ENCODE assay signal across 23 cellular contexts in genomic region chr9:71820516-71820915, GRCh38. TPM values are rescaled to one million over a fixed set of nuclear protein-coding genes. Genes with fewer than 3 reads are reported as not detected.
DNase-seq lines count a peak whose midpoint lies in the region; ATAC-seq and TF ChIP-seq lines count a peak whose summit lies in the region.
"Had no signal": no experiment of that assay in that cellular context is flagged by ENCODE, and none has a peak within 500 bp of the region (broad histone marks: within the 10 kb centered on the region; RNA-seq: fewer than 3 reads in every experiment).

No MANE protein-coding gene starts in this region.

- no peaks in the 10 kb centered on the region for H3K9me3 ChIP-seq in GM23248 (ENCODE audit: low read depth)
- H3K9me3 ChIP-seq in body of pancreas: no peaks in the 10 kb centered on the region
- H3K9me3 ChIP-seq: SK-N-SH had no signal

- intact Hi-C loops in body of pancreas (cut with DNase I): loop anchor here (5.0 kb wide), 1 partner anchor 538 kb away; no protein-coding TSS in a partner anchor

- ATAC-seq in GM18520 (IDR thresholded peaks at IDR 0.05; ENCODE audit: unreplicated experiment): no peak
- no peak for ATAC-seq in body of pancreas
- ATAC-seq in GM21515 (IDR thresholded peaks at IDR 0.05; ENCODE audit: unreplicated experiment): no peak
- ATAC-seq: HepG2, K562 had no signal

- no peaks in the 10 kb centered on the region for H3K27me3 ChIP-seq in GM23248 (replicated peaks; ENCODE audit: insufficient read depth)
- no peaks in the 10 kb centered on the region for H3K27me3 ChIP-seq in brain microvascular endothelial cell (replicated peaks)
- no peaks in the 10 kb centered on the region for H3K27me3 ChIP-seq in body of pancreas

- in situ Hi-C loops in GM23248 (cut with MboI): loop anchor here (25.0 kb wide), 1 partner anchor 442 kb away; no protein-coding TSS in a partner anchor
- in situ Hi-C loops in brain microvascular endothelial cell (cut with HindIII; ENCODE audit: low pct_ligation_motif_present, low sequenced_read_pairs): no loop called here

- H3K9ac ChIP-seq in GM23248: no peak overlapping the region
- H3K9ac ChIP-seq: SK-N-SH had no signal

- H4K20me1 ChIP-seq in GM23248 (ENCODE audit: insufficient read depth): no peaks in the 10 kb centered on the region

- H2AFZ ChIP-seq in GM23248: no peak overlapping the region

- DNase-seq in AG10803 (ENCODE audit: low read depth): peak; percentile 85
- peak; percentile 39 for DNase-seq in GM23248
- DNase-seq in choroid plexus epithelial cell (ENCODE audit: low read depth): peak; percentile 7
- DNase-seq in fibroblast of the aortic adventitia (ENCODE audit: low read depth): peak; percentile 12
- DNase-seq in brain microvascular endothelial cell: no peak
- no peak for DNase-seq in body of pancreas
- DNase-seq: Calu3, DMS79 treated with DMSO at 0.1 percent for 48 hours, Kasumi-1, NCI-H1092 treated with DMSO at 0.1 percent for 48 hours, NCI-H1436, NCI-H187, NCI-H2081 treated with DMSO at 0.1 percent for 48 hours, NCI-H2171, NCI-H226, NCI-H510A, NCI-H69, SK-N-SH, SW 1271 had no signal

- no peak overlapping the region for H3K4me2 ChIP-seq in GM23248 (ENCODE audit: unreplicated experiment)
- H3K4me2 ChIP-seq: SK-N-SH had no signal

- 28 to 42% methylated on average over 2 of the region's 2 CpGs for WGBS in GM23248 (ENCODE audit: low coverage in 1 of 2, low lambda C conversion rate in 2 of 2, missing lambda C conversion rate in 2 of 2), 2 experiments
- 67 to 74% methylated on average over 2 of the region's 2 CpGs for WGBS in body of pancreas, 2 donors

- no peak overlapping the region for H3K4me3 ChIP-seq in AG10803 (ENCODE audit: low read length)
- no peak overlapping the region for H3K4me3 ChIP-seq in GM23248
- H3K4me3 ChIP-seq in choroid plexus epithelial cell (ENCODE audit: low read depth, low read length): no peak overlapping the region
- H3K4me3 ChIP-seq in fibroblast of the aortic adventitia (ENCODE audit: low read depth, low read length): no peak overlapping the region
- H3K4me3 ChIP-seq in brain microvascular endothelial cell (ENCODE audit: low read depth, low read length): no peak overlapping the region
- H3K4me3 ChIP-seq in body of pancreas: no peak overlapping the region
- H3K4me3 ChIP-seq: K562 had no signal

- no peak overlapping the region for H3K27ac ChIP-seq in GM23248
- no peak overlapping the region for H3K27ac ChIP-seq in brain microvascular endothelial cell
- H3K27ac ChIP-seq in body of pancreas: no peak overlapping the region

- H3K79me2 ChIP-seq in GM23248 (ENCODE audit: insufficient read depth): no peaks in the 10 kb centered on the region

- TF ChIP-seq CTCF in AG10803 (conservative IDR thresholded peaks at IDR 0.05; ENCODE audit: low read length): no peak
- no peak for TF ChIP-seq CTCF in choroid plexus epithelial cell (conservative IDR thresholded peaks at IDR 0.05; ENCODE audit: low read depth, low read length)
- TF ChIP-seq CTCF in fibroblast of the aortic adventitia (IDR thresholded peaks at IDR 0.05; ENCODE audit: insufficient read depth, low read length): no peak
- TF ChIP-seq CTCF in brain microvascular endothelial cell (IDR thresholded peaks at IDR 0.05; ENCODE audit: low read depth, low read length, missing control alignments): no peak
- no peak for TF ChIP-seq CTCF in body of pancreas (IDR thresholded peaks at IDR 0.05)

- no peaks in the 10 kb centered on the region for H3K36me3 ChIP-seq in GM23248 (ENCODE audit: low read depth)
- H3K36me3 ChIP-seq in brain microvascular endothelial cell (replicated peaks): no peaks in the 10 kb centered on the region
- no peaks in the 10 kb centered on the region for H3K36me3 ChIP-seq in body of pancreas (replicated peaks in 1 of 2; ENCODE audit: insufficient read depth in 1 of 2, low read depth in 2 of 2)

- H3K4me1 ChIP-seq in GM23248 (ENCODE audit: insufficient read depth): no peaks in the 10 kb centered on the region
- no peaks in the 10 kb centered on the region for H3K4me1 ChIP-seq in body of pancreas

- H3K9me2 ChIP-seq in GM23248 (ENCODE audit: insufficient read depth): no peaks in the 10 kb centered on the region
- H3K9me2 ChIP-seq: SK-N-SH had no signal

- no peak for TF ChIP-seq POLR2A in body of pancreas (IDR thresholded peaks at IDR 0.05)

- no peaks in the 10 kb centered on the region for H3F3A ChIP-seq in GM23248 (ENCODE audit: insufficient read depth)

RNA-seq across cellular contexts. Expression of gene CEMIP2, which starts 52.2 kb away (rescaled TPM):
- 29.3 and 40.4 TPM in 2 replicates for total RNA-seq in GM23248 (2014; rRNA removed; shearing (Covaris generic))
- 11.5 and 12.7 TPM in 2 replicates for polyA plus RNA-seq in GM23248 (2016; fragmentation: Nextera tagmentation; extraction: Ambion mirVana)
- 20.4 and 27.3 TPM in 2 replicates for total RNA-seq in fibroblast of the aortic adventitia (ENCODE audit: low replicate concordance)
- total RNA-seq in body of pancreas: 10 to 100 TPM; 28.3 to 33.0 TPM

Comparison
In these comparisons a context has a peak if more than half of its experiments do, and no peak if none do; other contexts are left out.
1. DNase-seq: peak in AG10803 (single experiment), GM23248 (single experiment), choroid plexus epithelial cell (single experiment) and fibroblast of the aortic adventitia (single experiment); none in brain microvascular endothelial cell (single experiment) and body of pancreas (0 of 4).